ENCODE assay signal across 8 cellular contexts in genomic region chr1:179002552-179003345, GRCh38. TPM values are rescaled to one million over a fixed set of nuclear protein-coding genes. Genes with fewer than 3 reads are reported as not detected.
A peak's percentile ranks its signal among the peaks of the same experiment; 100 is the strongest.
DNase-seq lines count a peak whose midpoint lies in the region; ATAC-seq and TF ChIP-seq lines count a peak whose summit lies in the region.

No MANE protein-coding gene starts in this region.

- POLR2A ChIA-PET in A673 (lab: Charles Lee; ENCODE audit: low non-redundant PET), result no interaction called here

- intact Hi-C loops in A673 (cut with micrococcal nuclease; ENCODE audit: unreplicated experiment), result loop anchor here (1.0 to 5.0 kb wide), 4 partner anchors 190 to 700 kb away; no protein-coding TSS in a partner anchor

- no peaks in the 10 kb centered on the region for H3K27me3 ChIP-seq in A673 (replicated peaks; ENCODE audit: insufficient read depth, low read depth, low read length, poor library complexity)

- no peaks in the 10 kb centered on the region for H3K9me3 ChIP-seq in A673 (ENCODE audit: low read depth, low read length, poor library complexity, severe bottlenecking)

- peaks cover 19% of the 10 kb centered on the region in 2 donors for H3K4me1 Mint-ChIP-seq in effector memory CD8-positive, alpha-beta T cell (ENCODE audit: low read depth in 2 of 2)

- H3K27ac ChIP-seq in A673 (ENCODE audit: low read depth, low read length, poor library complexity, severe bottlenecking), result no peak overlapping the region

- H3K36me3 Mint-ChIP-seq in effector memory CD8-positive, alpha-beta T cell (ENCODE audit: insufficient read depth), result peaks cover 3% of the 10 kb centered on the region

- no peaks in the 10 kb centered on the region for H3K4me1 ChIP-seq in A673 (ENCODE audit: insufficient read depth, low read length, poor library complexity, severe bottlenecking)

- no TSS peak for BruUV-seq in A673 (replicated peaks; lab: Mats Ljungman, UMichigan)

- CTCF ChIA-PET in A673 (lab: Charles Lee), result interaction anchor here (0.6 to 2.0 kb wide), 6 partner anchors 124 to 462 kb away, joined by 3 to 15 read pairs (median 5); no protein-coding TSS in a partner anchor

- H3K27me3 Mint-ChIP-seq in effector memory CD8-positive, alpha-beta T cell, result no peaks in the 10 kb centered on the region

- H3K4me3 ChIP-seq in A673 (ENCODE audit: low read depth, low read length, poor library complexity, severe bottlenecking), result no peak overlapping the region

- no peaks in the 10 kb centered on the region for H3K36me3 ChIP-seq in A673 (ENCODE audit: insufficient read depth, low read length, poor library complexity, severe bottlenecking)

- no peaks in the 10 kb centered on the region for H3K9me3 Mint-ChIP-seq in effector memory CD8-positive, alpha-beta T cell

- DNase-seq in A673 (ENCODE audit: low spot score) (peak; percentile 69), NCI-H748 treated with DMSO at 0.1 percent for 48 hours (lab: John Stamatoyannopoulos, UW) (peak; percentile 4), midbrain (lab: John Stamatoyannopoulos, UW) (peak; percentile 60)
- DNase-seq in activated CD4-positive, alpha-beta T cell treated with anti-CD3 and anti-CD28 coated beads, Interleukin-2, amount 50 U/mL, for 48 hours, result peak; percentile 76 to 81
- peak; percentile 56 to 64 (median 57) for DNase-seq in effector memory CD8-positive, alpha-beta T cell
- DNase-seq in stimulated activated CD8-positive, alpha-beta memory T cell treated with anti-CD3 and anti-CD28 coated beads, Interleukin-15, amount 100 ng/mL, for 48 hours (ENCODE audit: low read depth in 2 of 2), result peak; percentile 34 to 58

- ATAC-seq in GM18861 (IDR thresholded peaks at IDR 0.05; ENCODE audit: unreplicated experiment) (peak; percentile 80), HG03103 (IDR thresholded peaks at IDR 0.05; ENCODE audit: low read depth, unreplicated experiment) (peak; percentile 78)
- peak; percentile 69 for ATAC-seq in effector memory CD8-positive, alpha-beta T cell (replicated peaks)

- TF ChIP-seq CTCF in A673 (conservative IDR thresholded peaks at IDR 0.05; ENCODE audit: low read depth, low read length), result peak; percentile 91

- H3K27ac Mint-ChIP-seq in effector memory CD8-positive, alpha-beta T cell, result peak overlapping the region; percentile 49 to 86

- H3K4me3 Mint-ChIP-seq in effector memory CD8-positive, alpha-beta T cell, result peak overlapping the region; percentile 20 to 55

RNA-seq across cellular contexts. Expression of gene FAM20B, which starts 22.9 kb away (rescaled TPM):
- total RNA-seq in A673 (2021), result 43.3 and 46.9 TPM in 2 replicates

Comparison
In these comparisons a context has a peak if more than half of its experiments do, and no peak if none do; other contexts are left out.
1. DNase-seq: peak in every context shown above with its lines; median percentile 78 in activated CD4-positive, alpha-beta T cell treated with anti-CD3 and anti-CD28 coated beads, Interleukin-2, amount 50 U/mL, for 48 hours; 69 in A673; 60 in midbrain; 57 in effector memory CD8-positive, alpha-beta T cell; 46 in stimulated activated CD8-positive, alpha-beta memory T cell treated with anti-CD3 and anti-CD28 coated beads, Interleukin-15, amount 100 ng/mL, for 48 hours; 4 in NCI-H748 treated with DMSO at 0.1 percent for 48 hours.